Comparison of ENCODE assay signal across 20 cellular contexts in the genomic region with DNA sequence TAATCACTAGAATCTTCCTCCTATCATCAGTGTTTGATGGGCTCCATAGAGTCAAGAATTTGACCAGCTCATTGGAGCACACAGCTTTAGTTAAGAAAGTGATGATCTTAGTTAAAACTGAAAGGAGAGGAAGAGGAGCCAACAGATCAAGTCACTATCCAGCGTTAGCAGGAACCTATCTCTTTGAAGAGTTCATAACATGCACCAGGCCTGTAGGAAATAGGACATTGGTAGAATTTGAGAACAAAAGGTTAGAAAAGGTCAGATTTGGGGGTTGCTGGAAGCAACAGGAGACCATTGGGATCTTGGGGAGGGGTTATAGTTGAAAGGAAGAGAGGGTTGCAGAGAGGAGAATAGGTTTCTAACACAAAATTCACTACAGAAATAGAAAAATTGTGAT. TPM values are rescaled to one million over a fixed set of nuclear protein-coding genes. Genes with fewer than 3 reads are reported as not detected.
"Had no signal": no experiment of that assay in that cellular context is flagged by ENCODE, and none has a peak within 500 bp of the region (broad histone marks: within the 10 kb centered on the region; RNA-seq: fewer than 3 reads in every experiment).

No MANE protein-coding gene starts in this region.

- DNase-seq: activated CD4-positive, alpha-beta T cell treated with anti-CD3 and anti-CD28 coated beads for 1 hour; activated gamma-delta T cell; adrenal gland; caudate nucleus; gastrocnemius medialis; head of caudate nucleus; left ventricle myocardium superior; sigmoid colon; stimulated activated CD4-positive, alpha-beta T cell treated with anti-CD3 and anti-CD28 coated beads, Interleukin-12 subunit alpha, Interleukin-12 subunit beta, amount 100 ng/mL, for 4 hours; stimulated activated CD4-positive, alpha-beta T cell treated with anti-CD3 and anti-CD28 coated beads, Interleukin-1b, Interleukin-23, amount 100 ng/mL, for 48 hours; stimulated activated naive CD4-positive, alpha-beta T cell treated with Interleukin-2 at 50 U/mL for 16 hours; thyroid gland; WERI-Rb-1 had no signal

- H3K27ac ChIP-seq: adrenal gland, coronary artery, gastrocnemius medialis, sigmoid colon, WERI-Rb-1 had no signal

- FAIRE-seq: endometrium had no signal

- H3K4me3 ChIP-seq: adrenal gland, coronary artery, gastrocnemius medialis, sigmoid colon, thyroid gland had no signal

- ATAC-seq: gastrocnemius medialis, left ventricle myocardium superior had no signal

- H3K36me3 Mint-ChIP-seq: activated naive CD4-positive, alpha-beta T cell treated with anti-CD3 and anti-CD28 coated beads, Interleukin-2, amount 50 U/mL, for 72 hours had no signal

- H3K27me3 ChIP-seq: gastrocnemius medialis, sigmoid colon, thyroid gland had no signal

- H3K9me3 ChIP-seq: adrenal gland, gastrocnemius medialis, sigmoid colon, thyroid gland had no signal

- H3K27ac Mint-ChIP-seq: activated naive CD4-positive, alpha-beta T cell treated with anti-CD3 and anti-CD28 coated beads, Interleukin-2, amount 50 U/mL, for 72 hours; nephron had no signal

- H3K4me1 ChIP-seq: adrenal gland, gastrocnemius medialis, sigmoid colon had no signal

- H3K9me3 Mint-ChIP-seq: activated naive CD4-positive, alpha-beta T cell treated with anti-CD3 and anti-CD28 coated beads, Interleukin-2, amount 50 U/mL, for 72 hours; nephron had no signal

- H3K36me3 ChIP-seq: adrenal gland, gastrocnemius medialis, sigmoid colon, thyroid gland, WERI-Rb-1 had no signal

- H3K4me3 Mint-ChIP-seq: nephron had no signal

RNA-seq across cellular contexts. Expression of a gene that starts 11.4 kb away (rescaled TPM):
- total RNA-seq: activated CD8-positive, alpha-beta memory T cell treated with anti-CD3 and anti-CD28 coated beads for 36 hours; activated naive CD4-positive, alpha-beta T cell treated with anti-CD3 and anti-CD28 coated beads, Interleukin-2, amount 50 U/mL, for 72 hours; esophagus mucosa; T-helper 2 cell treated with Interferon-gamma antibody and Interleukin-4, amounts not matched to agents 100 ng/mL and 5 ng/mL, for 36 hours had no signal
